ENCODE assay signal across 26 cellular contexts in the genomic region with DNA sequence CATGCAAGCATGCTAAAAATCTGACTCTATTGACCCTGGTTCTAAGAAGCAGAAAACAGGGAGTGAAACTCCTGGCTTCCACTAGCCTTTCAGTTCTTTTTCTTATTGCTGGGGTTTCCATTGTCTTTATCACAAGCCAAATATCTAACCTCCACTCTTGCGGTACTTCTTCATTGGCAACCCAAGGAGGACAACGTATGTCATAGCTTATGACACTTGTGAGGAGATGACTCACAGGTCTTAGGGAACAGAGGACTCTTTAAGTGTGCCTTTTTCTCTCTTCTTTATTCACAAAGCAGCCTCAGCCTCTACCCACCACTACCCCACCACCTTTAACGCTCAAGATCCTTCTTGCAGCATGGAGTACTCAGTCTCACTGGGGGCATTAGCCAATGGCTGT.
"Had no signal": no experiment of that assay in that cellular context is flagged by ENCODE, and none has a peak within 500 bp of the region (broad histone marks: within the 10 kb centered on the region; RNA-seq: fewer than 3 reads in every experiment).

No MANE protein-coding gene starts in this region.

- DNase-seq: activated CD4-positive, alpha-beta T cell treated with anti-CD3 and anti-CD28 coated beads for 48 hours; activated CD4-positive, alpha-beta T cell treated with anti-CD3 and anti-CD28 coated beads, Interleukin-2, amount 50 U/mL, for 48 hours; activated CD8-positive, alpha-beta memory T cell treated with anti-CD3 and anti-CD28 coated beads for 24 hours; activated effector memory CD4-positive, alpha-beta T cell treated with Interleukin-2 at 50 U/mL for 16 hours; activated naive CD4-positive, alpha-beta T cell treated with anti-CD3 and anti-CD28 coated beads for 36 hours; activated naive CD8-positive, alpha-beta T cell treated with anti-CD3 and anti-CD28 coated beads for 36 hours; adrenal gland; aorta; body of pancreas; colonic mucosa; effector CD8-positive, alpha-beta T cell; esophagus squamous epithelium; foreskin melanocyte; left lung; lower lobe of right lung; mesenchymal stem cell; right cardiac atrium; spleen; stimulated activated naive CD4-positive, alpha-beta T cell; T-helper 9 cell; testis; WERI-Rb-1 had no signal

- H3K9me3 ChIP-seq: adrenal gland, body of pancreas, colonic mucosa, left lung, lower lobe of right lung, testis, vagina had no signal

- H3K36me3 ChIP-seq: adrenal gland, colonic mucosa, esophagus squamous epithelium, left lung, lower lobe of right lung, spleen, vagina, WERI-Rb-1 had no signal

- ATAC-seq: activated CD4-positive, CD25-positive, alpha-beta regulatory T cell treated with anti-CD3 and anti-CD28 coated beads, Interleukin-2, amount 50 U/mL, for 24 hours; body of pancreas; left lung; lower lobe of right lung; natural killer cell treated with Interleukin-12 subunit alpha and Interleukin-12 subunit beta and Interleukin-15 and Interleukin-18, amount 100 ng/mL, for 72 hours; right cardiac atrium had no signal

- H3K27ac ChIP-seq: adrenal gland, body of pancreas, colonic mucosa, epithelial cell of prostate, esophagus squamous epithelium, left lung, lower lobe of right lung, spleen, testis, vagina, WERI-Rb-1 had no signal

- H3K4me3 ChIP-seq: adrenal gland, body of pancreas, colonic mucosa, esophagus squamous epithelium, left lung, lower lobe of right lung, spleen, testis, vagina had no signal

- H3K4me1 ChIP-seq: adrenal gland, body of pancreas, colonic mucosa, esophagus squamous epithelium, left lung, lower lobe of right lung, testis, vagina had no signal

- H3K27me3 ChIP-seq: adrenal gland, body of pancreas, colonic mucosa, left lung, spleen, testis, vagina had no signal
